23 cellular contexts compared by ENCODE assay signal in the genomic region with DNA sequence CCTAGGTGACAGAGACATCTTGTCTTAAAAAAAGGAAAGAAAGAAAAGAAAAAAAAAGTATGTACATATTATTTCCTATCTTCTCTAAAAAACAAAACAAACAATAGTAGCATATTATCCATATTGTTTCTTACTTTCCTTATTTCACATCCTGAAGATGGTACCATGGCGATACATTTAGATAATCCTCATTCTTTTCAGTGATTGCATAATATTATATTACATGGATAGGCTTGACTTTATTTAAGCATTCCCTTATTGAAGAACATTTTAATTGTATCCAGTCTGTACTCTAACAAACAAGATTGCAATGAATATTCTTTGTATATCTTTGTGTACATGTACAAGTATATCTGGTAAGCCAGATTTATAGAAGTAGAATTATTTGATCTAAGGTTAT.
DNase-seq lines count a peak whose midpoint lies in the region; ATAC-seq, FAIRE-seq and TF ChIP-seq lines count a peak whose summit lies in the region.
"Had no signal": no experiment of that assay in that cellular context is flagged by ENCODE, and none has a peak within 500 bp of the region (broad histone marks: within the 10 kb centered on the region; RNA-seq: fewer than 3 reads in every experiment).

No MANE protein-coding gene starts in this region.

- TF ChIP-seq CTCF in HepG2 (CRISPR knock-in tag; IDR thresholded peaks at IDR 0.05) (no peak), right lobe of liver (IDR thresholded peaks at IDR 0.05) (no peak), IMR-90 (conservative IDR thresholded peaks at IDR 0.05; ENCODE audit: low read depth, low read length) (no peak), K562 (IDR thresholded peaks at IDR 0.05 in 2 of 3, conservative IDR thresholded peaks at IDR 0.05 in 1 of 3; ENCODE audit: insufficient read depth in 2 of 3, low read depth in 1 of 3, low read length in 3 of 3) (no peak)

- 82% methylated on average over 1 of the region's 1 CpG for WGBS in HepG2 (ENCODE audit: low lambda C conversion rate)
- 81% methylated on average over 1 of the region's 1 CpG for WGBS in right lobe of liver (ENCODE audit: insufficient coverage, low coverage, low lambda C conversion rate, missing lambda C conversion rate)
- WGBS in IMR-90 (ENCODE audit: extremely low coverage in 2 of 2, insufficient read length in 1 of 2), 2 experiments = no CpG with 5 or more reads among the region's 1 CpG
- 81% methylated on average over 1 of the region's 1 CpG for WGBS in K562 (ENCODE audit: insufficient coverage, low coverage, missing lambda C conversion rate)

- peaks cover 12% of the 10 kb centered on the region for H3K4me1 ChIP-seq in HepG2 (ENCODE audit: insufficient read depth, low read length)
- H3K4me1 ChIP-seq in right lobe of liver = no peaks in the 10 kb centered on the region
- H3K4me1 ChIP-seq in IMR-90 (ENCODE audit: control insufficient read depth, insufficient read depth, low read length) = no peaks in the 10 kb centered on the region
- peaks cover 6 to 8% of the 10 kb centered on the region in 2 experiments; a peak in 4 of 5 replicates for H3K4me1 ChIP-seq in K562 (replicated peaks in 1 of 2; ENCODE audit: control insufficient read depth in 2 of 2, insufficient read depth in 2 of 2, low read length in 2 of 2)
- H3K4me1 ChIP-seq: BE2C, BLaER1, Caco-2 had no signal

- POLR2A ChIA-PET in HepG2 (lab: Yijun Ruan, JAX) (no interaction called here), IMR-90 (lab: Charles Lee; ENCODE audit: unreplicated experiment) (no interaction called here), K562 (lab: Yijun Ruan, JAX) (no interaction called here)

- H3K4me3 ChIP-seq in HepG2 (replicated peaks in 1 of 3; ENCODE audit: insufficient read depth in 1 of 3, low read depth in 2 of 3, low read length in 3 of 3) (no peak overlapping the region), right lobe of liver (no peak overlapping the region), IMR-90 (ENCODE audit: insufficient read depth, low read depth, low read length) (no peak overlapping the region), K562 (no peak overlapping the region)
- H3K4me3 ChIP-seq: BLaER1 had no signal

- dilution Hi-C loops in IMR-90 (cut with HindIII; ENCODE audit: low sequenced_read_pairs, unreplicated experiment) = no loop called here

- H2AK9ac ChIP-seq in IMR-90 (replicated peaks; ENCODE audit: low read depth, low read length, poor library complexity) = no peak overlapping the region

- no peak overlapping the region for H2BK5ac ChIP-seq in IMR-90 (ENCODE audit: low read depth, low read length, poor library complexity, severe bottlenecking)

- CTCF ChIA-PET in HepG2 (lab: Yijun Ruan, JAX; ENCODE audit: low intra/inter-chr PET ratio, low total read pairs) (no interaction called here), IMR-90 (lab: Yijun Ruan, JAX) (no interaction called here), K562 (lab: Yijun Ruan, JAX; ENCODE audit: low intra/inter-chr PET ratio) (no interaction called here)

- TF ChIP-seq RAD21 in HepG2 (CRISPR knock-in tag; IDR thresholded peaks at IDR 0.05) (no peak), IMR-90 (IDR thresholded peaks at IDR 0.05; ENCODE audit: low read length) (no peak), K562 (CRISPR knock-in tag; conservative IDR thresholded peaks at IDR 0.05 in 1 of 2, IDR thresholded peaks at IDR 0.05 in 1 of 2) (no peak)

- H3K9me3 ChIP-seq in HepG2 (ENCODE audit: low read length) (no peaks in the 10 kb centered on the region), right lobe of liver (no peaks in the 10 kb centered on the region), IMR-90 (ENCODE audit: control insufficient read depth, insufficient read depth, low read length) (no peaks in the 10 kb centered on the region), K562 (replicated peaks; ENCODE audit: control insufficient read depth, insufficient read depth, low read depth, low read length) (no peaks in the 10 kb centered on the region)
- H3K9me3 ChIP-seq: BE2C, BLaER1, Caco-2 had no signal

- H3K79me1 ChIP-seq in IMR-90 (ENCODE audit: low read depth in 1 of 2, low read length in 2 of 2) = no peaks in the 10 kb centered on the region

- H3K23ac ChIP-seq in IMR-90 (ENCODE audit: low read depth, low read length) = no peak overlapping the region

- no peak overlapping the region for H3K9ac ChIP-seq in HepG2 (ENCODE audit: insufficient read depth, low read depth, low read length)
- no peak overlapping the region for H3K9ac ChIP-seq in IMR-90 (ENCODE audit: low read depth, low read length)
- no peak overlapping the region for H3K9ac ChIP-seq in K562 (ENCODE audit: insufficient read depth in 1 of 2, low read depth in 2 of 2, low read length in 2 of 2)
- H3K9ac ChIP-seq: BLaER1 had no signal

- no peak overlapping the region for H2BK120ac ChIP-seq in IMR-90 (ENCODE audit: low read depth, low read length)

- H3K79me2 ChIP-seq in HepG2 (ENCODE audit: insufficient read depth, low read length) (no peaks in the 10 kb centered on the region), K562 (ENCODE audit: control insufficient read depth, insufficient read depth, low read length) (no peaks in the 10 kb centered on the region)

- TF ChIP-seq EP300 in HepG2 (IDR thresholded peaks at IDR 0.05; ENCODE audit: low read depth in 2 of 2, low read length in 2 of 2) (no peak), HepG2 (CRISPR knock-in tag; IDR thresholded peaks at IDR 0.05; ENCODE audit: borderline replicate concordance) (no peak), K562 (IDR thresholded peaks at IDR 0.05; ENCODE audit: low read length) (no peak)

- H3K27me3 ChIP-seq in HepG2 (ENCODE audit: control insufficient read depth in 1 of 2, insufficient read depth in 2 of 2, low read length in 2 of 2) = no peaks in the 10 kb centered on the region
- H3K27me3 ChIP-seq in right lobe of liver = no peaks in the 10 kb centered on the region
- H3K27me3 ChIP-seq in IMR-90 (ENCODE audit: control insufficient read depth, insufficient read depth, low read length) = no peaks in the 10 kb centered on the region
- H3K27me3 ChIP-seq in K562 (ENCODE audit: control insufficient read depth in 2 of 2, insufficient read depth in 2 of 2, low read length in 2 of 2) = no peaks in the 10 kb centered on the region
- H3K27me3 ChIP-seq: BE2C, BLaER1 had no signal

- H4K5ac ChIP-seq in IMR-90 (ENCODE audit: low read depth, low read length) = no peak overlapping the region

- no peak overlapping the region for H2BK15ac ChIP-seq in IMR-90 (ENCODE audit: low read depth, low read length)

- no peak overlapping the region for H2AFZ ChIP-seq in HepG2 (ENCODE audit: low read length)
- H2AFZ ChIP-seq in IMR-90 (replicated peaks; ENCODE audit: low read length, poor library complexity) = no peak overlapping the region
- H2AFZ ChIP-seq in K562 (ENCODE audit: low read depth, low read length) = no peak overlapping the region

- no peak overlapping the region for H3K56ac ChIP-seq in IMR-90 (ENCODE audit: extremely low read depth, insufficient read depth, low read length)

- no peak for TF ChIP-seq POLR2A in HepG2 (IDR thresholded peaks at IDR 0.05; ENCODE audit: insufficient read depth in 1 of 2, low read depth in 2 of 2, low read length in 2 of 2)
- TF ChIP-seq POLR2A in right lobe of liver (IDR thresholded peaks at IDR 0.05) = no peak
- no peak for TF ChIP-seq POLR2A in IMR-90 (IDR thresholded peaks at IDR 0.05; ENCODE audit: low read depth, low read length)
- TF ChIP-seq POLR2A in K562 (conservative IDR thresholded peaks at IDR 0.05) = no peak

- BruUV-seq in HepG2 (replicated peaks; lab: Mats Ljungman, UMichigan) (no TSS peak), IMR-90 (replicated peaks; lab: Mats Ljungman, UMichigan) (no TSS peak), K562 (replicated peaks; lab: Mats Ljungman, UMichigan) (no TSS peak)

- no peak overlapping the region for H4K8ac ChIP-seq in IMR-90 (ENCODE audit: low read depth in 2 of 2, low read length in 2 of 2)

- H3K27ac ChIP-seq in HepG2 (ENCODE audit: extremely low read length, insufficient read depth, low read length) = no peak overlapping the region
- no peak overlapping the region for H3K27ac ChIP-seq in right lobe of liver
- H3K27ac ChIP-seq in IMR-90 (ENCODE audit: insufficient read depth, low read length) = no peak overlapping the region
- no peak overlapping the region for H3K27ac ChIP-seq in K562 (ENCODE audit: extremely low read depth, low read depth, low read length)
- H3K27ac ChIP-seq: BLaER1 had no signal

- no peak overlapping the region for H3K18ac ChIP-seq in IMR-90 (ENCODE audit: low read depth, low read length)

- no peak overlapping the region for H4K91ac ChIP-seq in IMR-90 (ENCODE audit: insufficient read depth, low read depth, low read length)

- no peak for ATAC-seq in HepG2
- no peak for ATAC-seq in right lobe of liver
- no peak for ATAC-seq in IMR-90 (ENCODE audit: low read depth)
- ATAC-seq in K562 = no peak
- ATAC-seq: CD8-positive, alpha-beta T cell had no signal

- H3K14ac ChIP-seq in IMR-90 (replicated peaks; ENCODE audit: low read depth, low read length) = no peak overlapping the region

- no peak overlapping the region for H2BK20ac ChIP-seq in IMR-90 (ENCODE audit: low read depth, low read length)

- H3K4ac ChIP-seq in IMR-90 (ENCODE audit: low read depth, low read length) = no peak overlapping the region

- no peak for DNase-seq in HepG2 (ENCODE audit: low spot score)
- no peak for DNase-seq in right lobe of liver
- no peak for DNase-seq in IMR-90
- no peak for DNase-seq in K562 (ENCODE audit: extremely low read depth in 1 of 4, low spot score in 3 of 4)
- no peak for DNase-seq in KG1 (lab: John Stamatoyannopoulos, UW)
- no peak for DNase-seq in activated CD4-positive, alpha-beta T cell treated with anti-CD3 and anti-CD28 coated beads for 48 hours
- no peak for DNase-seq in NCI-H2081 treated with DMSO at 0.1 percent for 48 hours (lab: John Stamatoyannopoulos, UW)
- DNase-seq: 8988T; ACHN; BE2C; C1 segment of cervical spinal cord; Caco-2; Calu3; CD4-positive, alpha-beta T cell; CD8-positive, alpha-beta T cell; DMS79 treated with DMSO at 0.1 percent for 48 hours; GF-D8 had no signal

- FAIRE-seq in HepG2 (lab: Jason Lieb, UNC) = no peak
- no peak for FAIRE-seq in K562 (lab: Jason Lieb, UNC)
- FAIRE-seq: A204.1, D721Med, G401.6, GM12891, GM19239 had no signal

- intact Hi-C loops in HepG2 (cut with micrococcal nuclease; ENCODE audit: unreplicated experiment) = no loop called here
- intact Hi-C loops in right lobe of liver (cut with DNase I) = no loop called here
- intact Hi-C loops in IMR-90 (cut with micrococcal nuclease) = no loop called here
- intact Hi-C loops in K562 (cut with micrococcal nuclease) = no loop called here

- H3K36me3 ChIP-seq in HepG2 (replicated peaks in 1 of 2; ENCODE audit: control insufficient read depth in 1 of 2, insufficient read depth in 2 of 2, low read length in 2 of 2) (no peaks in the 10 kb centered on the region), right lobe of liver (no peaks in the 10 kb centered on the region), IMR-90 (ENCODE audit: control insufficient read depth, insufficient read depth, low read length) (no peaks in the 10 kb centered on the region), K562 (ENCODE audit: control insufficient read depth, insufficient read depth, low read length) (no peaks in the 10 kb centered on the region)
- H3K36me3 ChIP-seq: BE2C, BLaER1 had no signal

- in situ Hi-C loops in HepG2 (cut with HindIII; ENCODE audit: extremely low pct_ligation_motif_present, low pct_unique_long_range_greater_than_20kb) = no loop called here
- in situ Hi-C loops in IMR-90 (cut with MboI; ENCODE audit: low sequenced_read_pairs) = no loop called here
- in situ Hi-C loops in K562 (cut with MboI) = no loop called here

- H2AK5ac ChIP-seq in IMR-90 (ENCODE audit: low read depth, low read length) = no peak overlapping the region

- H3K4me2 ChIP-seq in HepG2 (ENCODE audit: low read depth, low read length) (no peak overlapping the region), IMR-90 (ENCODE audit: low read depth, low read length) (no peak overlapping the region), K562 (ENCODE audit: insufficient read depth, low read length) (no peak overlapping the region)
- H3K4me2 ChIP-seq: BLaER1 had no signal

- H3K9me1 ChIP-seq in IMR-90 (ENCODE audit: insufficient read depth, low read length) = no peaks in the 10 kb centered on the region
- H3K9me1 ChIP-seq in K562 (ENCODE audit: control insufficient read depth, insufficient read depth, low read length) = no peaks in the 10 kb centered on the region

- H4K20me1 ChIP-seq in HepG2 (ENCODE audit: insufficient read depth, low read length) = no peaks in the 10 kb centered on the region
- H4K20me1 ChIP-seq in IMR-90 (ENCODE audit: insufficient read depth, low read length) = no peaks in the 10 kb centered on the region
- no peaks in the 10 kb centered on the region for H4K20me1 ChIP-seq in K562 (replicated peaks; ENCODE audit: control insufficient read depth, insufficient read depth, low read length)
- H4K20me1 ChIP-seq: BLaER1 had no signal

Comparison
In these comparisons a context has a peak if more than half of its experiments do, and no peak if none do; other contexts are left out.
1. Of the 241 proteins assayed by ChIP-seq in both HepG2 and K562: peak only in HepG2: none; only in K562: CEBPG; in both: CEBPB; in neither: 239.